In genomic region chr19:3360494-3361383, GRCh38 we compare ENCODE assay signal across 8 cellular contexts. TPM values are rescaled to one million over a fixed set of nuclear protein-coding genes. Genes with fewer than 3 reads are reported as not detected.
DNase-seq lines count a peak whose midpoint lies in the region; ATAC-seq and TF ChIP-seq lines count a peak whose summit lies in the region.

No MANE protein-coding gene starts in this region.

- H3K27me3 ChIP-seq in Caco-2 (replicated peaks; ENCODE audit: control insufficient read depth, insufficient read depth, low read length) (peaks cover 5% of the 10 kb centered on the region), lower lobe of right lung (ENCODE audit: low read depth) (no peaks in the 10 kb centered on the region)

- no peak for DNase-seq in Caco-2
- peak; percentile 63 for DNase-seq in activated CD4-positive, CD25-positive, alpha-beta regulatory T cell treated with anti-CD3 and anti-CD28 coated beads, Interleukin-2, amount 50 U/mL, for 72 hours
- peak; percentile 67 for DNase-seq in cerebellum (ENCODE audit: low spot score)
- peak; percentile 79 for DNase-seq in lower lobe of right lung
- peak; percentile 52 to 79 (median 68) for DNase-seq in stimulated activated CD4-positive, alpha-beta T cell treated with anti-CD3 and anti-CD28 coated beads, TNF-alpha, amount 100 ng/mL, for 24 hours (ENCODE audit: low read depth in 3 of 3)
- DNase-seq in NCI-H1694 treated with DMSO at 0.1 percent for 48 hours (lab: John Stamatoyannopoulos, UW) = no peak

- H3K4me1 Mint-ChIP-seq in Caco-2 (ENCODE audit: low read depth, unreplicated experiment) = no peaks in the 10 kb centered on the region

- POLR2A ChIA-PET in Caco-2 (lab: Charles Lee) = no interaction called here

- TF ChIP-seq CTCF in Caco-2 (IDR thresholded peaks at IDR 0.05; ENCODE audit: insufficient read depth in 1 of 2, low read depth in 1 of 2, low read length in 1 of 2, severe bottlenecking in 1 of 2, unreplicated experiment in 1 of 2) (no peak), lower lobe of right lung (IDR thresholded peaks at IDR 0.05) (no peak)

- intact Hi-C loops in Caco-2 (cut with micrococcal nuclease; ENCODE audit: unreplicated experiment) (no loop called here), lower lobe of right lung (cut with DNase I) (no loop called here)

- CTCF ChIA-PET in Caco-2 (lab: Charles Lee) = no interaction called here

- no peaks in the 10 kb centered on the region for H3K36me3 ChIP-seq in Caco-2 (ENCODE audit: control insufficient read depth, insufficient read depth, low read length)
- H3K36me3 ChIP-seq in lower lobe of right lung = no peaks in the 10 kb centered on the region

- H3K36me3 Mint-ChIP-seq in Caco-2 (ENCODE audit: insufficient read depth, unreplicated experiment) = no peaks in the 10 kb centered on the region

- ATAC-seq in HG03521 (IDR thresholded peaks at IDR 0.05; ENCODE audit: unreplicated experiment) (peak; percentile 6), lower lobe of right lung (peak; percentile 58 to 71), HG03439 (IDR thresholded peaks at IDR 0.05; ENCODE audit: unreplicated experiment) (no peak)

- peak overlapping the region; percentile 52 for H3K4me3 Mint-ChIP-seq in Caco-2 (ENCODE audit: unreplicated experiment)

- H3K4me3 ChIP-seq in Caco-2 (ENCODE audit: low read depth, low read length) (peak overlapping the region; percentile 16), lower lobe of right lung (peak overlapping the region; percentile 78)

- H3K27ac ChIP-seq in lower lobe of right lung = peak overlapping the region; percentile 84

- H3K4me1 ChIP-seq in Caco-2 = no peaks in the 10 kb centered on the region
- peaks cover 44% of the 10 kb centered on the region for H3K4me1 ChIP-seq in lower lobe of right lung

- H3K9me3 Mint-ChIP-seq in Caco-2 (ENCODE audit: unreplicated experiment) = no peaks in the 10 kb centered on the region

- no peak overlapping the region for H3K27ac Mint-ChIP-seq in Caco-2 (ENCODE audit: unreplicated experiment)

- no TSS peak for BruUV-seq in Caco-2 (replicated peaks; lab: Mats Ljungman, UMichigan)

- H3K9me3 ChIP-seq in Caco-2 (no peaks in the 10 kb centered on the region), lower lobe of right lung (no peaks in the 10 kb centered on the region)

- peaks cover 25% of the 10 kb centered on the region for H3K27me3 Mint-ChIP-seq in Caco-2 (ENCODE audit: insufficient read depth, unreplicated experiment)

RNA-seq across cellular contexts. Expression of gene NFIC, which starts 5.6 kb away (rescaled TPM):
- 5.1 and 5.5 TPM in 2 replicates for total RNA-seq in Caco-2 (2022)
- 7.3 TPM for total RNA-seq in cerebellum
- 132 TPM for total RNA-seq in lower lobe of right lung

Comparison
In these comparisons a context has a peak if more than half of its experiments do, and no peak if none do; other contexts are left out.
1. DNase-seq: peak in activated CD4-positive, CD25-positive, alpha-beta regulatory T cell treated with anti-CD3 and anti-CD28 coated beads, Interleukin-2, amount 50 U/mL, for 72 hours (single experiment), cerebellum (single experiment), lower lobe of right lung (single experiment) and stimulated activated CD4-positive, alpha-beta T cell treated with anti-CD3 and anti-CD28 coated beads, TNF-alpha, amount 100 ng/mL, for 24 hours (3 of 3); none in Caco-2 (0 of 2) and NCI-H1694 treated with DMSO at 0.1 percent for 48 hours (single experiment).
2. RNA of gene NFIC, which starts 5.6 kb away (total RNA-seq): 132 TPM in lower lobe of right lung (single experiment); 7.3 TPM in cerebellum (single experiment) and 5.1 to 5.5 TPM in Caco-2; every median in the first group is over 10 times any median in the second.